Comparison of ENCODE assay signal across 10 cellular contexts in the genomic region with DNA sequence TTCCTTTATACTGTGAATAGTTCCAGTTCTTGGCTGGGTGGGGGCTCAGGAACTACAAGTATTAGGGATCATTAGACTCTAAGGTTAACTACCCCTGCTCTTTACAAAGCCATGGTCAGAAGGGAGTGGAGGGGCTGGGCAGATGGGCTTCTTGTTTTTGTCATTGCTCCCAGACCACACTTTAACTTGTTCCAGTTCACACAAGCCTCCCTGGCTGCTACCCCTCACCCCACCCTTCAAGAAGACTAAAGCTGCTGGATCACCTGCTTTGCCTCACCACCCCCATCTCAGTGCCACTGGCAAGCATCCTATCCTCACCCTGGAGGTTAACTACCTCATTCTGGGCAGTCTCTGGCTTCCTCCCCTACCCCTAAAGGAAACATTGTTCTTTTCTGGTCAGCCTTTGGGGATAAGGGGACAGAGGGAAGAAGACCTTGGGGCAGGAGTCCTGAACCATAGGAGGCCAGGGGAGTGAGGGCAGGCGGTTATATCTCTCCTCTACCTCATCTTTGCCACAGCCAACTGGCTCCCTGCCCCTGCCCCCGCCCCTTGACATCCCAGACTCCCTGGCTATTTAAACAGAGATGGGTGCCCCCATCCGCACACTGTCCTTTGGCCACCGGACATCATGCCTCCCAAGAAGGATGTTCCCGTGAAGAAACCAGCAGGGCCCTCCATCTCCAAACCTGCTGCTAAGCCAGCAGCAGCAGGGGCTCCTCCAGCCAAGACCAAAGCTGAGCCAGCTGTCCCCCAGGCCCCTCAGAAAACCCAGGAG. TPM values are rescaled to one million over a fixed set of nuclear protein-coding genes. Genes with fewer than 3 reads are reported as not detected.
A peak's percentile ranks its signal among the peaks of the same experiment; 100 is the strongest.
DNase-seq lines count a peak whose midpoint lies in the region; ATAC-seq and TF ChIP-seq lines count a peak whose summit lies in the region.
"Had no signal": no experiment of that assay in that cellular context is flagged by ENCODE, and none has a peak within 500 bp of the region (broad histone marks: within the 10 kb centered on the region; RNA-seq: fewer than 3 reads in every experiment).

No MANE protein-coding gene starts in this region.

- no peaks in the 10 kb centered on the region for H3K27me3 ChIP-seq in A673 (replicated peaks; ENCODE audit: insufficient read depth, low read depth, low read length, poor library complexity)
- no peaks in the 10 kb centered on the region for H3K27me3 ChIP-seq in HCT116 (ENCODE audit: insufficient read depth, low read length)
- H3K27me3 ChIP-seq in adipocyte (replicated peaks; ENCODE audit: control insufficient read depth, insufficient read depth, low read length) = no peaks in the 10 kb centered on the region
- no peaks in the 10 kb centered on the region for H3K27me3 ChIP-seq in mesendoderm (ENCODE audit: insufficient read depth, low read length, poor library complexity)

- peak overlapping the region; percentile 91 for H3K56ac ChIP-seq in mesendoderm (ENCODE audit: low read length)

- no peak overlapping the region for H2BK5ac ChIP-seq in mesendoderm (ENCODE audit: low read length)

- POLR2A ChIA-PET in A673 (lab: Charles Lee; ENCODE audit: low non-redundant PET) (no interaction called here), HCT116 (lab: Charles Lee) (no interaction called here)

- no peak overlapping the region for H3K23ac ChIP-seq in mesendoderm (ENCODE audit: low read length)

- CTCF ChIA-PET in A673 (lab: Charles Lee) = no interaction called here
- CTCF ChIA-PET in HCT116 (lab: Charles Lee) = no interaction called here

- H2AK5ac ChIP-seq in mesendoderm (ENCODE audit: low read length) = peak overlapping the region; percentile 17

- TF ChIP-seq CTCF in A673 (conservative IDR thresholded peaks at IDR 0.05; ENCODE audit: low read depth, low read length) = no peak
- no peak for TF ChIP-seq CTCF in HCT116 (IDR thresholded peaks at IDR 0.05 in 2 of 3, conservative IDR thresholded peaks at IDR 0.05 in 1 of 3; ENCODE audit: borderline replicate concordance in 1 of 3, insufficient read depth in 1 of 3, low read depth in 2 of 3, low read length in 2 of 3)

- no peak for TF ChIP-seq RAD21 in HCT116 (IDR thresholded peaks at IDR 0.05; ENCODE audit: low read depth)

- BruUV-seq in A673 (replicated peaks; lab: Mats Ljungman, UMichigan) = no TSS peak
- no TSS peak for BruUV-seq in HCT116 (replicated peaks; lab: Mats Ljungman, UMichigan)

- WGBS in mesendoderm (ENCODE audit: extremely low coverage, insufficient coverage, low lambda C conversion rate) = no CpG with 5 or more reads among the region's 5 CpGs

- peaks cover 4% of the 10 kb centered on the region for H3K79me1 ChIP-seq in mesendoderm (ENCODE audit: low read length)

- H3K4me2 ChIP-seq in HCT116 (ENCODE audit: low read length) (peak overlapping the region; percentile 81), mesendoderm (ENCODE audit: low read length) (peak overlapping the region; percentile 33)

- RAD21 ChIA-PET in HCT116 (lab: Charles Lee; ENCODE audit: low non-redundant PET in 1 of 2, low total read pairs in 2 of 2, uncharacterized antibody in 2 of 2, unreplicated experiment in 2 of 2) = no interaction called here

- H3K4me1 ChIP-seq in A673 (ENCODE audit: insufficient read depth, low read length, poor library complexity, severe bottlenecking) = peaks cover 20% of the 10 kb centered on the region
- peaks cover 18 to 30% of the 10 kb centered on the region in 2 experiments for H3K4me1 ChIP-seq in HCT116 (ENCODE audit: control insufficient read depth in 1 of 2, insufficient read depth in 2 of 2, low read length in 2 of 2)
- H3K4me1 ChIP-seq in adipocyte (ENCODE audit: control insufficient read depth, insufficient read depth, low read length) = peaks cover 32% of the 10 kb centered on the region
- H3K4me1 ChIP-seq in mesendoderm (ENCODE audit: control insufficient read depth, low read depth, low read length) = peaks cover 5% of the 10 kb centered on the region

- no peak overlapping the region for H2AFZ ChIP-seq in HCT116 (ENCODE audit: low read depth, low read length, poor library complexity, severe bottlenecking)

- no peaks in the 10 kb centered on the region for H3K36me3 ChIP-seq in A673 (ENCODE audit: insufficient read depth, low read length, poor library complexity, severe bottlenecking)
- H3K36me3 ChIP-seq in HCT116 (ENCODE audit: control insufficient read depth in 1 of 2, insufficient read depth in 2 of 2, low read length in 2 of 2) = no peaks in the 10 kb centered on the region; a peak in 1 of 4 replicates
- H3K36me3 ChIP-seq in adipocyte (ENCODE audit: control insufficient read depth, insufficient read depth, low read length, severe bottlenecking) = no peaks in the 10 kb centered on the region
- no peaks in the 10 kb centered on the region for H3K36me3 ChIP-seq in mesendoderm (ENCODE audit: control insufficient read depth, insufficient read depth, low read length)

- peaks cover 4% of the 10 kb centered on the region for H3K79me2 ChIP-seq in HCT116 (ENCODE audit: insufficient read depth, low read length)
- peaks cover 6% of the 10 kb centered on the region for H3K79me2 ChIP-seq in mesendoderm (ENCODE audit: control insufficient read depth, insufficient read depth, low read length)

- no peaks in the 10 kb centered on the region for H3K9me2 ChIP-seq in HCT116 (ENCODE audit: insufficient read depth)

- H3K4ac ChIP-seq in mesendoderm (ENCODE audit: low read depth, low read length) = no peak overlapping the region

- no peak overlapping the region for H4K8ac ChIP-seq in mesendoderm (ENCODE audit: low read depth, low read length)

- no peak for TF ChIP-seq POLR2A in HCT116 (IDR thresholded peaks at IDR 0.05; ENCODE audit: borderline replicate concordance, extremely low read depth, insufficient read depth, insufficient read length)

- no peak overlapping the region for H2BK15ac ChIP-seq in mesendoderm (replicated peaks; ENCODE audit: low read depth)

- intact Hi-C loops in A673 (cut with micrococcal nuclease; ENCODE audit: unreplicated experiment) (no loop called here), HCT116 (cut with micrococcal nuclease) (loop anchor here (2.0 kb wide), 1 partner anchor 25 kb away; a partner anchor contains a TSS)

- ATAC-seq in HCT116 (no peak), HG02973 (IDR thresholded peaks at IDR 0.05; ENCODE audit: unreplicated experiment) (no peak), GM18498 (IDR thresholded peaks at IDR 0.05; ENCODE audit: unreplicated experiment) (no peak)
- ATAC-seq: right cardiac atrium had no signal

- no peaks in the 10 kb centered on the region for H4K20me1 ChIP-seq in HCT116 (ENCODE audit: insufficient read depth)

- no peak overlapping the region for H2BK120ac ChIP-seq in mesendoderm (ENCODE audit: low read depth, low read length)

- peak overlapping the region; percentile 56 for H3K4me3 ChIP-seq in A673 (ENCODE audit: low read depth, low read length, poor library complexity, severe bottlenecking)
- peak overlapping the region; percentile 68 to 71 for H3K4me3 ChIP-seq in HCT116 (replicated peaks in 1 of 2; ENCODE audit: low read depth in 1 of 2, low read length in 2 of 2)
- peak overlapping the region; percentile 92 for H3K4me3 ChIP-seq in adipocyte (ENCODE audit: low read length)
- no peak overlapping the region for H3K4me3 ChIP-seq in mesendoderm (ENCODE audit: low read length)

- no peak overlapping the region for H4K5ac ChIP-seq in mesendoderm (ENCODE audit: low read length)

- H3K9me3 ChIP-seq in A673 (ENCODE audit: low read depth, low read length, poor library complexity, severe bottlenecking) = no peaks in the 10 kb centered on the region
- no peaks in the 10 kb centered on the region for H3K9me3 ChIP-seq in HCT116 (ENCODE audit: control insufficient read depth in 1 of 2, insufficient read depth in 1 of 2, low read depth in 1 of 2, low read length in 2 of 2)
- H3K9me3 ChIP-seq in adipocyte (ENCODE audit: control insufficient read depth, low read length) = no peaks in the 10 kb centered on the region

- H3K9ac ChIP-seq in HCT116 (ENCODE audit: low read length) (peak overlapping the region; percentile 80), adipocyte (ENCODE audit: low read length) (peak overlapping the region; percentile 95), mesendoderm (ENCODE audit: low read length) (peak overlapping the region; percentile 79)

- no peak overlapping the region for H3K18ac ChIP-seq in mesendoderm (ENCODE audit: low read length)

- DNase-seq in A673 (ENCODE audit: low spot score) (no peak), HCT116 (ENCODE audit: low read depth, low spot score) (no peak), adipocyte (ENCODE audit: low read depth) (no peak), mesendoderm (no peak), NCI-H1105 treated with DMSO at 0.1 percent for 48 hours (lab: John Stamatoyannopoulos, UW) (no peak), NCI-H1436 (lab: John Stamatoyannopoulos, UW) (no peak)
- DNase-seq: effector CD4-positive, alpha-beta T cell had no signal

- peak overlapping the region; percentile 79 for H3K27ac ChIP-seq in A673 (ENCODE audit: low read depth, low read length, poor library complexity, severe bottlenecking)
- 0 out of 2 replicates have a peak overlapping the region, but pooled peaks have one; percentile 91 for H3K27ac ChIP-seq in HCT116 (ENCODE audit: low read depth, low read length)
- no peak overlapping the region for H3K27ac ChIP-seq in mesendoderm (ENCODE audit: low read depth, low read length)

TF ChIP-seq in HCT116, 20 proteins besides CTCF, POLR2A, EP300 and RAD21 (continues in another document):
- no peak for TF ChIP-seq ZFX (IDR thresholded peaks at IDR 0.05)
- no peak for TF ChIP-seq EZH2 (IDR thresholded peaks at IDR 0.05)
- TF ChIP-seq FOSL1 (IDR thresholded peaks at IDR 0.05; ENCODE audit: low read depth) = no peak
- TF ChIP-seq ZNF274 (IDR thresholded peaks at IDR 0.05; ENCODE audit: low read depth, low read length) = no peak
- TF ChIP-seq JUND (IDR thresholded peaks at IDR 0.05) = no peak
- no peak for TF ChIP-seq POLR2AphosphoS5 (IDR thresholded peaks at IDR 0.05; ENCODE audit: low read depth, low read length)

RNA-seq across cellular contexts. Expression of a gene that starts 1.1 kb away (rescaled TPM):
- total RNA-seq in A673 (2021) (180 and 181 TPM in 2 replicates), HCT116 (2021; ENCODE audit: unreplicated experiment) (94.3 TPM)
- 92.6 and 103 TPM in 2 replicates for polyA plus RNA-seq in HCT116 (2012)
- polyA plus RNA-seq in mesendoderm (2013, experiment 1 of 2) = 121 TPM
- polyA plus RNA-seq in mesendoderm (2013, experiment 2 of 2) = 137 TPM

RNA-seq across cellular contexts. Expression of a gene that starts 4.7 kb away (rescaled TPM):
- 690 and 789 TPM in 2 replicates for total RNA-seq in A673 (2021)
- total RNA-seq in HCT116 (2021; ENCODE audit: unreplicated experiment) = 554 TPM
- polyA plus RNA-seq in HCT116 (2012) = 910 and 946 TPM in 2 replicates
- 1,964 TPM for polyA plus RNA-seq in mesendoderm (2013, experiment 1 of 2)
- 1,941 TPM for polyA plus RNA-seq in mesendoderm (2013, experiment 2 of 2)

RNA-seq across cellular contexts. Expression of a gene that starts 25.4 kb away (rescaled TPM):
- 90.0 and 107 TPM in 2 replicates for total RNA-seq in A673 (2021)
- total RNA-seq in HCT116 (2021; ENCODE audit: unreplicated experiment) = 80.9 TPM
- polyA plus RNA-seq in HCT116 (2012) = 67.3 and 87.6 TPM in 2 replicates
- 55.9 TPM for polyA plus RNA-seq in mesendoderm (2013, experiment 1 of 2)
- polyA plus RNA-seq in mesendoderm (2013, experiment 2 of 2) = 55.7 TPM

RNA-seq across cellular contexts. Expression of a gene that starts 35.4 kb away (rescaled TPM):
- 11.8 and 14.4 TPM in 2 replicates for total RNA-seq in A673 (2021)
- total RNA-seq in HCT116 (2021; ENCODE audit: unreplicated experiment) = 8.7 TPM
- polyA plus RNA-seq in HCT116 (2012) = 3.6 and 3.7 TPM in 2 replicates
- polyA plus RNA-seq in mesendoderm (2013, experiment 1 of 2) = 2.1 TPM
- 2.1 TPM for polyA plus RNA-seq in mesendoderm (2013, experiment 2 of 2)

RNA-seq across cellular contexts. Expression of a gene that starts 35.8 kb away (rescaled TPM):
- 133 and 140 TPM in 2 replicates for total RNA-seq in A673 (2021)
- total RNA-seq in HCT116 (2021; ENCODE audit: unreplicated experiment) = 99.7 TPM
- polyA plus RNA-seq in HCT116 (2012) = 46.0 and 55.3 TPM in 2 replicates
- 28.6 TPM for polyA plus RNA-seq in mesendoderm (2013, experiment 1 of 2)
- 30.8 TPM for polyA plus RNA-seq in mesendoderm (2013, experiment 2 of 2)
